ENCODE assay signal across 20 cellular contexts in genomic region chr11:77068461-77069335, GRCh38. TPM values are rescaled to one million over a fixed set of nuclear protein-coding genes. Genes with fewer than 3 reads are reported as not detected.
DNase-seq lines count a peak whose midpoint lies in the region; ATAC-seq, FAIRE-seq and TF ChIP-seq lines count a peak whose summit lies in the region.
"Had no signal": no experiment of that assay in that cellular context is flagged by ENCODE, and none has a peak within 500 bp of the region (broad histone marks: within the 10 kb centered on the region; RNA-seq: fewer than 3 reads in every experiment).

No MANE protein-coding gene starts in this region.

- WGBS in SK-N-SH (ENCODE audit: low lambda C conversion rate), result 84% methylated on average over 7 of the region's 7 CpGs
- 7% methylated on average over 7 of the region's 7 CpGs for WGBS in K562 (ENCODE audit: insufficient coverage, low coverage, missing lambda C conversion rate)
- WGBS in stomach, 5 donors, result 76 to 91% (median 82%) methylated on average over 7 of the region's 7 CpGs

- no peak overlapping the region for H2AFZ ChIP-seq in SK-N-SH (ENCODE audit: low read depth)
- H2AFZ ChIP-seq in K562 (ENCODE audit: low read depth, low read length), result no peak overlapping the region

- DNase-seq in SK-N-SH (no peak), K562 (ENCODE audit: extremely low read depth in 1 of 4, low spot score in 3 of 4) (no peak), naive B cell (no peak), stomach (no peak), HuH-7 (ENCODE audit: low spot score) (no peak), kidney glomerular epithelial cell (lab: John Stamatoyannopoulos, UW) (no peak)
- DNase-seq: 8988T; activated CD4-positive, alpha-beta T cell treated with anti-CD3 and anti-CD28 coated beads, Interleukin-2, amount 10 ng/mL, durations not matched to agents 24 days and 14 days; effector memory CD4-positive, alpha-beta T cell; foreskin melanocyte; HCEC 1CT; Kasumi-1; RPMI8226 had no signal

- ATAC-seq in SK-N-SH treated with all-trans-retinoic acid at 6 μM for 48 hours, result no peak
- ATAC-seq in K562, result no peak
- no peak for ATAC-seq in naive B cell (ENCODE audit: low read depth in 2 of 2)
- no peak for ATAC-seq in HG02938 (IDR thresholded peaks at IDR 0.05; ENCODE audit: unreplicated experiment)

- CTCF ChIA-PET in SK-N-SH (lab: Yijun Ruan, JAX) (interaction anchor here (0.8 to 2.1 kb wide), 2 partner anchors 23 to 149 kb away, joined by 3 to 12 read pairs; no protein-coding TSS in a partner anchor), K562 (lab: Yijun Ruan, JAX; ENCODE audit: low intra/inter-chr PET ratio) (no interaction called here)

- no peak for FAIRE-seq in K562 (lab: Jason Lieb, UNC)
- FAIRE-seq: keratinocyte had no signal

- H3K36me3 ChIP-seq in SK-N-SH (replicated peaks in 1 of 2; ENCODE audit: control insufficient read depth in 1 of 2, insufficient read depth in 2 of 2, low read length in 1 of 2) (peaks cover 0 to 5% of the 10 kb centered on the region in 2 experiments), K562 (ENCODE audit: control insufficient read depth, insufficient read depth, low read length) (no peaks in the 10 kb centered on the region; the same call in 2 of the 3 replicates), stomach (no peaks in the 10 kb centered on the region)
- H3K36me3 ChIP-seq: neutrophil had no signal

- POLR2A ChIA-PET in SK-N-SH (lab: Yijun Ruan, JAX) (no interaction called here), K562 (lab: Yijun Ruan, JAX) (no interaction called here)

- H3K79me2 ChIP-seq in SK-N-SH (ENCODE audit: insufficient read depth) (peaks cover 54% of the 10 kb centered on the region), K562 (ENCODE audit: control insufficient read depth, insufficient read depth, low read length) (no peaks in the 10 kb centered on the region)

- H3K4me3 ChIP-seq in SK-N-SH (ENCODE audit: low read depth in 2 of 2, low read length in 1 of 2) (peak overlapping the region in 1 of 2 experiments; percentile 89; a peak in 3 of 4 replicates), K562 (no peak overlapping the region), stomach (peak overlapping the region in 3 of 4 donors; percentile 73 to 81 (median 76))
- H3K4me3 ChIP-seq: skin epidermis had no signal

- H3K4me1 ChIP-seq in SK-N-SH (ENCODE audit: control insufficient read depth in 1 of 2, insufficient read depth in 2 of 2, low read depth in 1 of 2, low read length in 1 of 2), result peaks cover 27 to 61% of the 10 kb centered on the region in 2 experiments; a peak in 3 of 4 replicates
- H3K4me1 ChIP-seq in K562 (replicated peaks in 1 of 2; ENCODE audit: control insufficient read depth in 2 of 2, insufficient read depth in 2 of 2, low read length in 2 of 2), result peaks cover 4 to 37% of the 10 kb centered on the region in 2 experiments; a peak in 4 of 5 replicates
- H3K4me1 ChIP-seq in stomach, result peaks cover 36 to 77% (median 70%) of the 10 kb centered on the region in 4 donors

- BruUV-seq in K562 (replicated peaks; lab: Mats Ljungman, UMichigan), result no TSS peak

- peak overlapping the region in 1 of 6 donors; percentile 88 for H3K27ac Mint-ChIP-seq in naive B cell
- H3K27ac Mint-ChIP-seq: activated CD4-positive, alpha-beta T cell treated with anti-CD3 and anti-CD28 coated beads, Interleukin-2, amount 10 ng/mL, durations not matched to agents 24 days and 14 days; activated T-helper 2 cell treated with anti-CD3 and anti-CD28 coated beads, Interferon-gamma antibody, Interleukin-2, Interleukin-4, amounts not matched to agents 10 μg/mL and 5 μg/mL and 100 μg/mL, durations not matched to agents 14 hours and 24 hours and 36 hours had no signal

- H3K27me3 Mint-ChIP-seq in naive B cell, result peaks cover 0 to 12% (median 8%) of the 10 kb centered on the region in 3 donors

- TF ChIP-seq POLR2A in K562 (conservative IDR thresholded peaks at IDR 0.05) (no peak), stomach (IDR thresholded peaks at IDR 0.05) (no peak)

- no peak for TF ChIP-seq RAD21 in SK-N-SH (IDR thresholded peaks at IDR 0.05; ENCODE audit: low read length)
- no peak for TF ChIP-seq RAD21 in K562 (CRISPR knock-in tag; conservative IDR thresholded peaks at IDR 0.05 in 1 of 2, IDR thresholded peaks at IDR 0.05 in 1 of 2)

- H4K20me1 ChIP-seq in SK-N-SH (ENCODE audit: insufficient read depth) (peaks cover 4% of the 10 kb centered on the region; the same call in 1 of the 2 replicates), K562 (replicated peaks; ENCODE audit: control insufficient read depth, insufficient read depth, low read length) (peaks cover 21% of the 10 kb centered on the region)

- H3K36me3 Mint-ChIP-seq in naive B cell, result no peaks in the 10 kb centered on the region

- H3K9me3 ChIP-seq in SK-N-SH, result no peaks in the 10 kb centered on the region
- H3K9me3 ChIP-seq in K562 (replicated peaks; ENCODE audit: control insufficient read depth, insufficient read depth, low read depth, low read length), result no peaks in the 10 kb centered on the region
- no peaks in the 10 kb centered on the region for H3K9me3 ChIP-seq in stomach
- H3K9me3 ChIP-seq: neutrophil had no signal

- H3K4me1 Mint-ChIP-seq in naive B cell, result peaks cover 15 to 25% (median 24%) of the 10 kb centered on the region in 3 donors

- H3K4me2 ChIP-seq in SK-N-SH (peak overlapping the region; percentile 95), K562 (ENCODE audit: insufficient read depth, low read length) (no peak overlapping the region)

- H3K9me2 ChIP-seq in SK-N-SH, result no peaks in the 10 kb centered on the region

- peak overlapping the region; percentile 78; the same call in 1 of the 2 replicates for H3K9ac ChIP-seq in SK-N-SH
- no peak overlapping the region; a peak in 1 of 4 replicates for H3K9ac ChIP-seq in K562 (ENCODE audit: insufficient read depth in 1 of 2, low read depth in 2 of 2, low read length in 2 of 2)

- TF ChIP-seq CTCF in SK-N-SH (IDR thresholded peaks at IDR 0.05) (no peak), K562 (IDR thresholded peaks at IDR 0.05 in 2 of 3, conservative IDR thresholded peaks at IDR 0.05 in 1 of 3; ENCODE audit: insufficient read depth in 2 of 3, low read depth in 1 of 3, low read length in 3 of 3) (no peak), stomach (IDR thresholded peaks at IDR 0.05) (no peak)

- TF ChIP-seq EP300 in SK-N-SH (IDR thresholded peaks at IDR 0.05; ENCODE audit: borderline replicate concordance in 1 of 2, low read depth in 1 of 2, low read length in 1 of 2) (no peak), K562 (IDR thresholded peaks at IDR 0.05; ENCODE audit: low read length) (no peak), stomach (IDR thresholded peaks at IDR 0.05) (no peak)

- in situ Hi-C loops in K562 (cut with MboI), result no loop called here

- no peaks in the 10 kb centered on the region for H3K9me3 Mint-ChIP-seq in naive B cell
- H3K9me3 Mint-ChIP-seq: activated CD4-positive, alpha-beta T cell treated with anti-CD3 and anti-CD28 coated beads, Interleukin-2, amount 10 ng/mL, durations not matched to agents 24 days and 14 days; activated T-helper 2 cell treated with anti-CD3 and anti-CD28 coated beads, Interferon-gamma antibody, Interleukin-2, Interleukin-4, amounts not matched to agents 10 μg/mL and 5 μg/mL and 100 μg/mL, durations not matched to agents 14 hours and 24 hours and 36 hours had no signal

- peaks cover 27% of the 10 kb centered on the region for H3F3A ChIP-seq in SK-N-SH (replicated peaks; ENCODE audit: insufficient read depth)

- no peaks in the 10 kb centered on the region for H3K27me3 ChIP-seq in SK-N-SH (ENCODE audit: insufficient read depth)
- H3K27me3 ChIP-seq in K562 (ENCODE audit: control insufficient read depth in 2 of 2, insufficient read depth in 2 of 2, low read length in 2 of 2), result peaks cover 4 to 61% of the 10 kb centered on the region in 2 experiments
- no peaks in the 10 kb centered on the region for H3K27me3 ChIP-seq in stomach

- H3K27ac ChIP-seq in SK-N-SH (ENCODE audit: low read depth in 2 of 2, low read length in 1 of 2) (no peak overlapping the region), K562 (ENCODE audit: extremely low read depth, low read depth, low read length) (no peak overlapping the region), stomach (peak overlapping the region; percentile 2 to 95 (median 91))
- H3K27ac ChIP-seq: neutrophil, skin epidermis had no signal

- no peaks in the 10 kb centered on the region for H3K9me1 ChIP-seq in K562 (ENCODE audit: control insufficient read depth, insufficient read depth, low read length)

- H3K4me3 Mint-ChIP-seq in naive B cell, result peak overlapping the region in 6 of 8 donors; percentile 21 to 87 (median 74)

- intact Hi-C loops in K562 (cut with micrococcal nuclease), result no loop called here
- intact Hi-C loops in stomach (cut with DNase I; ENCODE audit: low total_unique reads), result no loop called here

RNA-seq across cellular contexts. Expression of gene CAPN5, which starts 1.9 kb away (rescaled TPM):
- polyA plus RNA-seq in SK-N-SH (2012; rRNA removed) (31.6 and 33.1 TPM in 2 replicates), K562 (2011; rRNA removed) (0.43 and 1.7 TPM in 2 replicates), K562 (2014; fragmentation: Illumina TruSeq; extraction: Trizol) (0.13 and 0.44 TPM in 2 replicates), K562 (2014; fragmentation: Nextera tagmentation; extraction: Ambion mirVana) (not detected), K562 (2014; rRNA removed) (0.05 and 0.12 TPM in 2 replicates), naive B cell (ENCODE audit: low read depth in 6 of 6) (under 1 TPM in 2 of 6 donors, not detected in 4; 0.33 to 0.87 TPM), stomach (10 to 100 TPM; 10.0 to 53.0 (median 21.7) TPM)
- 10.2 and 17.6 TPM in 2 replicates for polyA plus RNA-seq in SK-N-SH (2012; cell fraction: cytosol; rRNA removed)
- 71.6 and 84.7 TPM in 2 replicates for polyA plus RNA-seq in SK-N-SH (2012; cell fraction: nucleus; rRNA removed)
- 1.3 and 7.9 TPM in 2 replicates for total RNA-seq in K562 (2011; cell fraction: chromatin; rRNA removed; ENCODE audit: low replicate concordance)
- 2.8 TPM in 2 replicates for total RNA-seq in K562 (2011; cell fraction: nucleolus; rRNA removed)
- 4.2 and 4.4 TPM in 2 replicates for total RNA-seq in K562 (2011; cell fraction: nucleoplasm; rRNA removed)
- total RNA-seq in K562 (2014; rRNA removed) (0.36 TPM in 1 of 2 replicates, not detected in the other), K562 (2014; rRNA removed; fragmentation: Illumina TruSeq; extraction: Trizol) (0.04 TPM in 1 of 2 replicates, not detected in the other), K562 (2015; rRNA removed; fragmentation: Illumina TruSeq; extraction: Trizol) (0.14 TPM in 1 of 2 replicates, not detected in the other), K562 (2021) (0.40 and 0.44 TPM in 2 replicates), stomach (100 to 1,000 TPM in 2 of 5 donors, 10 to 100 TPM in 3; 36.4 to 110 (median 86.2) TPM)
- polyA plus RNA-seq in K562 (2011; cell fraction: cytosol; rRNA removed), result 0.49 and 0.81 TPM in 2 replicates
- polyA plus RNA-seq in K562 (2011; cell fraction: nucleus; rRNA removed), result 4.4 and 6.0 TPM in 2 replicates
- polyA plus RNA-seq in K562 (2012), result 1.00 and 1.3 TPM in 2 replicates
- polyA minus RNA-seq in K562 (2011; rRNA and poly(A)+ RNA removed), result 0.53 and 0.84 TPM in 2 replicates
- 0.86 and 3.5 TPM in 2 replicates for polyA minus RNA-seq in K562 (2011; cell fraction: cytosol; rRNA and poly(A)+ RNA removed)
- polyA minus RNA-seq in K562 (2011; cell fraction: nucleus; rRNA and poly(A)+ RNA removed), result 1.5 and 3.6 TPM in 2 replicates

RNA-seq across cellular contexts. Expression of gene OMP, which starts 33.9 kb away (rescaled TPM):
- 0.20 TPM in 1 of 2 replicates, not detected in the other for polyA plus RNA-seq in SK-N-SH (2012; rRNA removed)
- 0.23 TPM in 1 of 2 replicates, not detected in the other for polyA plus RNA-seq in SK-N-SH (2012; cell fraction: cytosol; rRNA removed)
- 1.5 TPM in 2 replicates for polyA plus RNA-seq in SK-N-SH (2012; cell fraction: nucleus; rRNA removed)
- 2.0 and 3.9 TPM in 2 replicates for total RNA-seq in K562 (2011; cell fraction: chromatin; rRNA removed; ENCODE audit: low replicate concordance)
- 2.4 and 4.2 TPM in 2 replicates for total RNA-seq in K562 (2011; cell fraction: nucleolus; rRNA removed)
- 1.1 and 1.8 TPM in 2 replicates for total RNA-seq in K562 (2011; cell fraction: nucleoplasm; rRNA removed)
- not detected in 2 replicates for total RNA-seq in K562 (2014; rRNA removed)
- total RNA-seq in K562 (2014; rRNA removed; fragmentation: Illumina TruSeq; extraction: Trizol), result not detected in 2 replicates
- not detected in 2 replicates for total RNA-seq in K562 (2015; rRNA removed; fragmentation: Illumina TruSeq; extraction: Trizol)
- total RNA-seq in K562 (2021), result not detected in 2 replicates
- polyA plus RNA-seq in K562 (2011; rRNA removed), result not detected in 2 replicates
- polyA plus RNA-seq in K562 (2011; cell fraction: cytosol; rRNA removed), result not detected in 2 replicates
- polyA plus RNA-seq in K562 (2011; cell fraction: nucleus; rRNA removed), result 0.74 and 0.86 TPM in 2 replicates
- 0.33 TPM in 1 of 2 replicates, not detected in the other for polyA plus RNA-seq in K562 (2012)
- polyA plus RNA-seq in K562 (2014; fragmentation: Illumina TruSeq; extraction: Trizol), result not detected in 2 replicates
- not detected for polyA plus RNA-seq in K562 (2014; fragmentation: Nextera tagmentation; extraction: Ambion mirVana)
- polyA plus RNA-seq in K562 (2014; rRNA removed), result not detected in 2 replicates
- polyA minus RNA-seq in K562 (2011; rRNA and poly(A)+ RNA removed), result not detected in 2 replicates
- polyA minus RNA-seq in K562 (2011; cell fraction: cytosol; rRNA and poly(A)+ RNA removed), result not detected in 2 replicates
- 1.4 TPM in 1 of 2 replicates, not detected in the other for polyA minus RNA-seq in K562 (2011; cell fraction: nucleus; rRNA and poly(A)+ RNA removed)
- polyA plus RNA-seq in naive B cell (ENCODE audit: low read depth in 6 of 6), result not detected
- total RNA-seq in stomach, result 10 to 100 TPM in 3 of 5 donors, 1 to 10 TPM in 1, not detected in 1; 2.6 to 63.7 (median 28.3) TPM
- 1 to 10 TPM in 1 of 3 donors, not detected in 2; 1.1 TPM for polyA plus RNA-seq in stomach
- total RNA-seq: activated CD4-positive, alpha-beta T cell treated with anti-CD3 and anti-CD28 coated beads, Interleukin-2, amount 10 ng/mL, durations not matched to agents 24 days and 14 days; activated T-helper 2 cell treated with anti-CD3 and anti-CD28 coated beads, Interferon-gamma antibody, Interleukin-2, Interleukin-4, amounts not matched to agents 10 μg/mL and 5 μg/mL and 100 μg/mL, durations not matched to agents 14 hours and 24 hours and 36 hours; T-helper 2 cell treated with Interferon-gamma antibody and Interleukin-4, amounts not matched to agents 100 ng/mL and 5 ng/mL, for 36 hours had no signal
- polyA plus RNA-seq: keratinocyte had no signal

RNA-seq across cellular contexts. Expression of gene B3GNT6, which starts 34.5 kb away (rescaled TPM):
- polyA plus RNA-seq in SK-N-SH (2012; rRNA removed), result not detected in 2 replicates
- not detected in 2 replicates for polyA plus RNA-seq in SK-N-SH (2012; cell fraction: cytosol; rRNA removed)
- polyA plus RNA-seq in SK-N-SH (2012; cell fraction: nucleus; rRNA removed), result 0.04 TPM in 1 of 2 replicates, not detected in the other
- total RNA-seq in K562 (2011; cell fraction: chromatin; rRNA removed; ENCODE audit: low replicate concordance), result 0.21 and 0.25 TPM in 2 replicates
- total RNA-seq in K562 (2011; cell fraction: nucleolus; rRNA removed), result 0.33 TPM in 1 of 2 replicates, not detected in the other
- total RNA-seq in K562 (2011; cell fraction: nucleoplasm; rRNA removed), result not detected in 2 replicates
- total RNA-seq in K562 (2014; rRNA removed), result not detected in 2 replicates
- not detected in 2 replicates for total RNA-seq in K562 (2014; rRNA removed; fragmentation: Illumina TruSeq; extraction: Trizol)
- not detected in 2 replicates for total RNA-seq in K562 (2015; rRNA removed; fragmentation: Illumina TruSeq; extraction: Trizol)
- not detected in 2 replicates for total RNA-seq in K562 (2021)
- polyA plus RNA-seq in K562 (2011; rRNA removed), result 0.03 and 0.04 TPM in 2 replicates
- polyA plus RNA-seq in K562 (2011; cell fraction: cytosol; rRNA removed), result 0.03 and 0.12 TPM in 2 replicates
- not detected in 2 replicates for polyA plus RNA-seq in K562 (2011; cell fraction: nucleus; rRNA removed)
- polyA plus RNA-seq in K562 (2012), result 0.04 and 0.05 TPM in 2 replicates
- not detected in 2 replicates for polyA plus RNA-seq in K562 (2014; fragmentation: Illumina TruSeq; extraction: Trizol)
- not detected for polyA plus RNA-seq in K562 (2014; fragmentation: Nextera tagmentation; extraction: Ambion mirVana)
- not detected in 2 replicates for polyA plus RNA-seq in K562 (2014; rRNA removed)
- not detected in 2 replicates for polyA minus RNA-seq in K562 (2011; rRNA and poly(A)+ RNA removed)
- not detected in 2 replicates for polyA minus RNA-seq in K562 (2011; cell fraction: cytosol; rRNA and poly(A)+ RNA removed)
- not detected in 2 replicates for polyA minus RNA-seq in K562 (2011; cell fraction: nucleus; rRNA and poly(A)+ RNA removed)
- not detected for polyA plus RNA-seq in naive B cell (ENCODE audit: low read depth in 6 of 6)
- total RNA-seq in stomach, result 100 to 1,000 TPM in 1 of 5 donors, 10 to 100 TPM in 4; 14.5 to 164 (median 61.3) TPM
- 1 to 10 TPM in 2 of 3 donors, under 1 TPM in 1; 0.55 to 5.3 (median 3.1) TPM for polyA plus RNA-seq in stomach
- total RNA-seq: activated CD4-positive, alpha-beta T cell treated with anti-CD3 and anti-CD28 coated beads, Interleukin-2, amount 10 ng/mL, durations not matched to agents 24 days and 14 days; activated T-helper 2 cell treated with anti-CD3 and anti-CD28 coated beads, Interferon-gamma antibody, Interleukin-2, Interleukin-4, amounts not matched to agents 10 μg/mL and 5 μg/mL and 100 μg/mL, durations not matched to agents 14 hours and 24 hours and 36 hours; T-helper 2 cell treated with Interferon-gamma antibody and Interleukin-4, amounts not matched to agents 100 ng/mL and 5 ng/mL, for 36 hours had no signal
- polyA plus RNA-seq: keratinocyte had no signal

RNA-seq across cellular contexts. Expression of gene MYO7A, which starts 59.3 kb away (rescaled TPM):
- polyA plus RNA-seq in SK-N-SH (2012; rRNA removed) (0.08 and 0.11 TPM in 2 replicates), K562 (2011; rRNA removed) (0.10 and 0.14 TPM in 2 replicates), K562 (2014; fragmentation: Illumina TruSeq; extraction: Trizol) (0.03 and 0.06 TPM in 2 replicates), K562 (2014; fragmentation: Nextera tagmentation; extraction: Ambion mirVana) (under 1 TPM in 1 of 2 experiments, not detected in 1; 0.01 TPM), K562 (2014; rRNA removed) (0.11 TPM in 1 of 2 replicates, not detected in the other), naive B cell (ENCODE audit: low read depth in 6 of 6) (not detected), stomach (1 to 10 TPM; 1.4 to 4.0 (median 2.3) TPM)
- polyA plus RNA-seq in SK-N-SH (2012; cell fraction: cytosol; rRNA removed), result 0.03 and 0.04 TPM in 2 replicates
- 0.74 and 0.85 TPM in 2 replicates for polyA plus RNA-seq in SK-N-SH (2012; cell fraction: nucleus; rRNA removed)
- total RNA-seq in K562 (2011; cell fraction: chromatin; rRNA removed; ENCODE audit: low replicate concordance), result 1.1 and 2.5 TPM in 2 replicates
- 0.79 and 1.0 TPM in 2 replicates for total RNA-seq in K562 (2011; cell fraction: nucleolus; rRNA removed)
- 0.53 and 0.73 TPM in 2 replicates for total RNA-seq in K562 (2011; cell fraction: nucleoplasm; rRNA removed)
- total RNA-seq in K562 (2014; rRNA removed) (0.04 and 0.09 TPM in 2 replicates), K562 (2014; rRNA removed; fragmentation: Illumina TruSeq; extraction: Trizol) (0.04 TPM in 1 of 2 replicates, not detected in the other), K562 (2015; rRNA removed; fragmentation: Illumina TruSeq; extraction: Trizol) (0.07 TPM in 1 of 2 replicates, not detected in the other), K562 (2021) (0.07 and 0.11 TPM in 2 replicates), stomach (10 to 100 TPM in 1 of 5 donors, 1 to 10 TPM in 4; 2.6 to 29.2 (median 4.8) TPM)
- polyA plus RNA-seq in K562 (2011; cell fraction: cytosol; rRNA removed), result 0.13 and 0.19 TPM in 2 replicates
- 1.0 and 1.3 TPM in 2 replicates for polyA plus RNA-seq in K562 (2011; cell fraction: nucleus; rRNA removed)
- 0.04 and 0.35 TPM in 2 replicates for polyA plus RNA-seq in K562 (2012)
- 0.11 and 0.21 TPM in 2 replicates for polyA minus RNA-seq in K562 (2011; rRNA and poly(A)+ RNA removed)
- not detected in 2 replicates for polyA minus RNA-seq in K562 (2011; cell fraction: cytosol; rRNA and poly(A)+ RNA removed)
- polyA minus RNA-seq in K562 (2011; cell fraction: nucleus; rRNA and poly(A)+ RNA removed), result 0.22 and 0.40 TPM in 2 replicates

Comparison
In these comparisons a context has a peak if more than half of its experiments do, and no peak if none do; other contexts are left out.
1. H3K27ac ChIP-seq: peak in stomach (5 of 5); none in SK-N-SH (0 of 2) and K562 (single experiment).